Comparison of ENCODE assay signal across 8 cellular contexts in genomic region chr18:616380-616995, GRCh38. TPM values are rescaled to one million over a fixed set of nuclear protein-coding genes. Genes with fewer than 3 reads are reported as not detected.
DNase-seq lines count a peak whose midpoint lies in the region; ATAC-seq, FAIRE-seq and TF ChIP-seq lines count a peak whose summit lies in the region.

No MANE protein-coding gene starts in this region.

- DNase-seq in AG04449 (ENCODE audit: low read depth, low spot score) (no peak), GM12892 (ENCODE audit: insufficient read length) (no peak), NCI-H2171 (lab: John Stamatoyannopoulos, UW) (peak; percentile 21), ascending aorta (ENCODE audit: low spot score in 2 of 2) (no peak), inferior parietal cortex (ENCODE audit: extremely low spot score) (peak; percentile 68), transverse colon (no peak)
- DNase-seq in activated CD4-positive, alpha-beta T cell treated with anti-CD3 and anti-CD28 coated beads, Interleukin-2, amount 50 U/mL, for 1 hour: no peak

- CTCF ChIA-PET in AG04449 (lab: Yijun Ruan, JAX): interaction anchor here (0.7 to 12.6 kb wide), 25 partner anchors 8 to 354 kb away, joined by 3 to 242 read pairs (median 5); partner anchors contain the start of gene THOC1

- 30 to 40% methylated on average over 3 to 4 of the region's 4 CpGs for WGBS in transverse colon (ENCODE audit: low coverage in 1 of 2), 2 donors

- H3K4me1 ChIP-seq in ascending aorta (no peaks in the 10 kb centered on the region), transverse colon (no peaks in the 10 kb centered on the region)

- H3K4me3 ChIP-seq in AG04449 (ENCODE audit: low read depth, low read length): no peak overlapping the region
- H3K4me3 ChIP-seq in ascending aorta: no peak overlapping the region
- no peak overlapping the region for H3K4me3 ChIP-seq in transverse colon

- TF ChIP-seq POLR2A in GM12892 (IDR thresholded peaks at IDR 0.05; ENCODE audit: low read depth, low read length) (no peak), transverse colon (IDR thresholded peaks at IDR 0.05) (no peak)

- in situ Hi-C loops in transverse colon (cut with MboI; ENCODE audit: low pct_ligation_motif_present in 1 of 4, low pct_unique_long_range_greater_than_20kb in 1 of 4, low sequenced_read_pairs in 3 of 4): loop anchor here in 2 of 4 donors (10.0 kb wide), 2 partner anchors 322 to 342 kb away; no protein-coding TSS in a partner anchor

- no peak for ATAC-seq in GM21737 (IDR thresholded peaks at IDR 0.05; ENCODE audit: unreplicated experiment)

- no peaks in the 10 kb centered on the region for H3K9me3 ChIP-seq in ascending aorta
- no peaks in the 10 kb centered on the region for H3K9me3 ChIP-seq in transverse colon

- H3K27me3 ChIP-seq in ascending aorta: no peaks in the 10 kb centered on the region
- H3K27me3 ChIP-seq in transverse colon: no peaks in the 10 kb centered on the region

- peak; percentile 78 for FAIRE-seq in GM12892 (lab: Jason Lieb, UNC)

- TF ChIP-seq CTCF in AG04449 (IDR thresholded peaks at IDR 0.05; ENCODE audit: insufficient read depth, low read length, missing control alignments) (peak; percentile 49), ascending aorta (IDR thresholded peaks at IDR 0.05) (peak; percentile 56 to 86 (median 60)), transverse colon (IDR thresholded peaks at IDR 0.05) (peak; percentile 56 to 62 (median 59))

- no peak for TF ChIP-seq EP300 in transverse colon (IDR thresholded peaks at IDR 0.05; ENCODE audit: low read depth)

- POLR2A ChIA-PET in AG04449 (lab: Yijun Ruan, JAX): interaction anchor here (1.4 kb wide), 1 partner anchor 255 kb away, joined by 4 read pairs; no protein-coding TSS in a partner anchor

- intact Hi-C loops in ascending aorta (cut with DNase I): loop anchor here (1.0 to 5.0 kb wide), 2 partner anchors 330 to 349 kb away; partner anchors contain the start of gene THOC1
- intact Hi-C loops in transverse colon (cut with DNase I; ENCODE audit: low total_unique reads): loop anchor here (2.0 kb wide), 1 partner anchor 330 kb away; no protein-coding TSS in a partner anchor

- H3K36me3 ChIP-seq in ascending aorta: no peaks in the 10 kb centered on the region
- no peaks in the 10 kb centered on the region for H3K36me3 ChIP-seq in transverse colon

- H3K27ac ChIP-seq in ascending aorta (no peak overlapping the region), transverse colon (no peak overlapping the region)

RNA-seq across cellular contexts. Expression of gene CLUL1, which starts 19.7 kb away (rescaled TPM):
- not detected for polyA plus RNA-seq in GM12892 (2012; ENCODE audit: missing spikeins)
- total RNA-seq in ascending aorta (not detected), transverse colon (not detected)

RNA-seq across cellular contexts. Expression of gene CETN1, which starts 36.3 kb away (rescaled TPM):
- not detected for polyA plus RNA-seq in GM12892 (2012; ENCODE audit: missing spikeins)
- total RNA-seq in ascending aorta (not detected), transverse colon (not detected)

RNA-seq across cellular contexts. Expression of gene TYMS, which starts 41.0 kb away (rescaled TPM):
- polyA plus RNA-seq in GM12892 (2012; ENCODE audit: missing spikeins): 274 TPM
- total RNA-seq in ascending aorta (0.53 TPM), transverse colon (1 to 10 TPM; 3.2 to 5.9 (median 4.7) TPM)

Comparison
In these comparisons a context has a peak if more than half of its experiments do, and no peak if none do; other contexts are left out.
1. DNase-seq: peak in NCI-H2171 (single experiment) and inferior parietal cortex (single experiment); none in AG04449 (single experiment), GM12892 (single experiment), ascending aorta (0 of 2), transverse colon (single experiment) and activated CD4-positive, alpha-beta T cell treated with anti-CD3 and anti-CD28 coated beads, Interleukin-2, amount 50 U/mL, for 1 hour (single experiment).
2. Peak in every context shown above with its lines, with median percentiles within 50 percentile points of each other: CTCF ChIP-seq.